In genomic region chr12:52243774-52244614, GRCh38 we compare ENCODE assay signal across 8 cellular contexts. TPM values are rescaled to one million over a fixed set of nuclear protein-coding genes. Genes with fewer than 3 reads are reported as not detected.
DNase-seq lines count a peak whose midpoint lies in the region; ATAC-seq and TF ChIP-seq lines count a peak whose summit lies in the region.

No MANE protein-coding gene starts in this region.

- POLR2A ChIA-PET in BJ (lab: Charles Lee) = interaction anchor here (0.6 kb wide), 2 partner anchors 36 to 52 kb away, joined by 3 read pairs; no protein-coding TSS in a partner anchor
- POLR2A ChIA-PET in PC-9 (lab: Charles Lee; ENCODE audit: unreplicated experiment) = interaction anchor here (0.6 to 3.3 kb wide), 18 partner anchors 13 to 818 kb away, joined by 3 to 34 read pairs (median 6); partner anchors contain the start of genes EIF4B and KRT80

- peaks cover 66% of the 10 kb centered on the region for H4K20me1 ChIP-seq in PC-9 (ENCODE audit: insufficient read depth)

- H3K9me3 ChIP-seq in PC-9 (ENCODE audit: insufficient read depth, low read depth) = no peaks in the 10 kb centered on the region

- H3K27ac ChIP-seq in PC-9 = peak overlapping the region; percentile 90

- H3K27me3 ChIP-seq in BJ (ENCODE audit: control insufficient read depth, insufficient read depth, low read length) = no peaks in the 10 kb centered on the region
- H3K27me3 ChIP-seq in PC-9 (ENCODE audit: insufficient read depth, low read depth) = no peaks in the 10 kb centered on the region

- H3K4me3 ChIP-seq in BJ (ENCODE audit: low read depth, low read length) = no peak overlapping the region
- 0 out of 2 replicates have a peak overlapping the region, but pooled peaks have one; percentile 7 for H3K4me3 ChIP-seq in PC-9

- TF ChIP-seq CTCF in BJ (IDR thresholded peaks at IDR 0.05; ENCODE audit: insufficient read depth, low read depth, low read length) (no peak), PC-9 (conservative IDR thresholded peaks at IDR 0.05) (no peak; the same call in 1 of the 2 replicates)

- intact Hi-C loops in PC-9 (cut with micrococcal nuclease; ENCODE audit: unreplicated experiment) (loop anchor here (1.0 to 2.0 kb wide), 4 partner anchors 29 to 83 kb away; no protein-coding TSS in a partner anchor), left ventricle myocardium superior (cut with micrococcal nuclease) (no loop called here)

- ATAC-seq in HG03175 (IDR thresholded peaks at IDR 0.05; ENCODE audit: unreplicated experiment) (peak; percentile 85), left ventricle myocardium superior (peak; percentile 77)

- H3K79me2 ChIP-seq in PC-9 (ENCODE audit: low read depth) = peaks cover 31% of the 10 kb centered on the region

- no TSS peak for BruUV-seq in PC-9 (replicated peaks; lab: Mats Ljungman, UMichigan)

- peak overlapping the region; percentile 59 for H3K4me2 ChIP-seq in PC-9

- no peaks in the 10 kb centered on the region for H3K9me2 ChIP-seq in PC-9 (ENCODE audit: insufficient read depth)

- H3F3A ChIP-seq in PC-9 (ENCODE audit: insufficient read depth, low read depth) = peaks cover 97% of the 10 kb centered on the region

- no peak overlapping the region for H2AFZ ChIP-seq in PC-9

- TF ChIP-seq POLR2A in GM19099 (IDR thresholded peaks at IDR 0.05; ENCODE audit: extremely low read depth, insufficient read length, low read depth) = peak; percentile 61

- H3K36me3 ChIP-seq in BJ (ENCODE audit: control insufficient read depth, insufficient read depth, low read length) (no peaks in the 10 kb centered on the region; the same call in 1 of the 2 replicates), PC-9 (ENCODE audit: low read depth) (peaks cover 84% of the 10 kb centered on the region)

- DNase-seq in BJ (ENCODE audit: low read depth) (peak; percentile 90), PC-9 (peak; percentile 89 to 95), left ventricle myocardium superior (peak; percentile 62), hippocampal formation (lab: John Stamatoyannopoulos, UW) (no peak)
- peak in 3 of 4 experiments; percentile 11 to 20 (median 19) for DNase-seq in activated naive CD4-positive, alpha-beta T cell (lab: John Stamatoyannopoulos, UW)
- DNase-seq in stimulated activated CD4-positive, alpha-beta T cell treated with anti-CD3 and anti-CD28 coated beads, Interleukin-15, amount 100 ng/mL, for 1 hour (ENCODE audit: low read depth in 1 of 2, low spot score in 1 of 2) = peak; percentile 50

- peaks cover 99% of the 10 kb centered on the region for H3K4me1 ChIP-seq in PC-9 (replicated peaks; ENCODE audit: insufficient read depth)

- CTCF ChIA-PET in BJ (lab: Yijun Ruan, JAX) (interaction anchor here (0.8 to 3.3 kb wide), 13 partner anchors 11 to 737 kb away, joined by 3 to 19 read pairs (median 6); partner anchors contain the start of gene KRT7), PC-9 (lab: Charles Lee) (interaction anchor here (1.3 to 2.6 kb wide), 4 partner anchors 9 to 87 kb away, joined by 3 to 23 read pairs (median 4); no protein-coding TSS in a partner anchor)

RNA-seq across cellular contexts. Expression of gene KRT7, which starts 11.0 kb away (rescaled TPM):
- 238 and 659 TPM in 2 replicates for polyA plus RNA-seq in BJ (2011; rRNA removed)
- polyA minus RNA-seq in BJ (2011; rRNA and poly(A)+ RNA removed) = 253 and 288 TPM in 2 replicates
- 3,783 and 4,555 TPM in 2 replicates for total RNA-seq in PC-9 (2021)
- 0.69 TPM for total RNA-seq in left ventricle myocardium superior

RNA-seq across cellular contexts. Expression of gene KRT86, which starts 30.5 kb away (rescaled TPM):
- polyA plus RNA-seq in BJ (2011; rRNA removed) = 1.5 and 2.5 TPM in 2 replicates
- 0.41 and 1.1 TPM in 2 replicates for polyA minus RNA-seq in BJ (2011; rRNA and poly(A)+ RNA removed)
- total RNA-seq in PC-9 (2021) (2.7 and 5.7 TPM in 2 replicates), left ventricle myocardium superior (not detected)

RNA-seq across cellular contexts. Expression of gene KRT81, which starts 47.3 kb away (rescaled TPM):
- 15.7 and 24.7 TPM in 2 replicates for polyA plus RNA-seq in BJ (2011; rRNA removed)
- 6.8 TPM in 2 replicates for polyA minus RNA-seq in BJ (2011; rRNA and poly(A)+ RNA removed)
- total RNA-seq in PC-9 (2021) (2.5 and 4.3 TPM in 2 replicates), left ventricle myocardium superior (not detected)

RNA-seq across cellular contexts. Expression of gene KRT80, which starts 52.2 kb away (rescaled TPM):
- polyA plus RNA-seq in BJ (2011; rRNA removed) = 4.2 and 5.9 TPM in 2 replicates
- 3.1 and 4.0 TPM in 2 replicates for polyA minus RNA-seq in BJ (2011; rRNA and poly(A)+ RNA removed)
- total RNA-seq in PC-9 (2021) (84.1 and 94.9 TPM in 2 replicates), left ventricle myocardium superior (not detected)

Comparison
In these comparisons a context has a peak if more than half of its experiments do, and no peak if none do; other contexts are left out.
1. DNase-seq: peak in BJ (single experiment), PC-9 (2 of 2), activated naive CD4-positive, alpha-beta T cell (3 of 4), left ventricle myocardium superior (single experiment) and stimulated activated CD4-positive, alpha-beta T cell treated with anti-CD3 and anti-CD28 coated beads, Interleukin-15, amount 100 ng/mL, for 1 hour (2 of 2); none in hippocampal formation (0 of 2).
2. RNA of gene KRT7, which starts 11.0 kb away (total RNA-seq): 3,783 to 4,555 TPM in PC-9; 0.69 TPM in left ventricle myocardium superior (single experiment); every median in the first group is over 1,000 times any median in the second.